In genomic region chr1:11563560-11564069, GRCh38 we compare ENCODE assay signal across 10 cellular contexts.
DNase-seq lines count a peak whose midpoint lies in the region; ATAC-seq and TF ChIP-seq lines count a peak whose summit lies in the region.
"Had no signal": no experiment of that assay in that cellular context is flagged by ENCODE, and none has a peak within 500 bp of the region (broad histone marks: within the 10 kb centered on the region; RNA-seq: fewer than 3 reads in every experiment).

No MANE protein-coding gene starts in this region.

- H3K36me3 ChIP-seq in Panc1 (ENCODE audit: control insufficient read depth, insufficient read depth, low read length) (no peaks in the 10 kb centered on the region), HAP-1 (replicated peaks) (no peaks in the 10 kb centered on the region)

- in situ Hi-C loops in Panc1 (cut with HindIII; ENCODE audit: low pct_unique_long_range_greater_than_20kb, low sequenced_read_pairs) (no loop called here), HAP-1 (cut with MboI; ENCODE audit: low sequenced_read_pairs) (no loop called here)

- H3K4me3 ChIP-seq in Panc1 (ENCODE audit: low read depth in 2 of 2, low read length in 2 of 2): no peak overlapping the region
- no peak overlapping the region for H3K4me3 ChIP-seq in HAP-1

- H3K4me1 Mint-ChIP-seq in natural killer cell: no peaks in the 10 kb centered on the region
- H3K4me1 Mint-ChIP-seq: activated CD8-positive, alpha-beta memory T cell treated with anti-CD3 and anti-CD28 coated beads, Interleukin-2, amount 10 ng/mL, durations not matched to agents 7 days and 5 days had no signal

- H3K27me3 ChIP-seq in Panc1 (ENCODE audit: control insufficient read depth, insufficient read depth, low read length) (peaks cover 6% of the 10 kb centered on the region; the same call in 1 of the 2 replicates), HAP-1 (ENCODE audit: low read depth) (peaks cover 14% of the 10 kb centered on the region)

- intact Hi-C loops in Panc1 (cut with micrococcal nuclease; ENCODE audit: unreplicated experiment) (no loop called here), natural killer cell (cut with micrococcal nuclease) (no loop called here)

- H3K27ac ChIP-seq in Panc1 (ENCODE audit: low read length): no peak overlapping the region

- H3K4me3 Mint-ChIP-seq in natural killer cell: no peak overlapping the region
- H3K4me3 Mint-ChIP-seq: activated CD8-positive, alpha-beta memory T cell treated with anti-CD3 and anti-CD28 coated beads, Interleukin-2, amount 10 ng/mL, durations not matched to agents 7 days and 5 days; CD8-positive, alpha-beta T cell had no signal

- CTCF ChIA-PET in Panc1 (lab: Charles Lee): no interaction called here

- ATAC-seq in Panc1: peak; percentile 42
- ATAC-seq in natural killer cell: no peak
- ATAC-seq: activated CD8-positive, alpha-beta memory T cell treated with anti-CD3 and anti-CD28 coated beads, Interleukin-2, amount 10 ng/mL, durations not matched to agents 7 days and 5 days; CD8-positive, alpha-beta T cell had no signal

- no peaks in the 10 kb centered on the region for H3K36me3 Mint-ChIP-seq in natural killer cell
- H3K36me3 Mint-ChIP-seq: activated CD8-positive, alpha-beta memory T cell treated with anti-CD3 and anti-CD28 coated beads, Interleukin-2, amount 10 ng/mL, durations not matched to agents 7 days and 5 days; CD8-positive, alpha-beta T cell had no signal

- H3K9me3 ChIP-seq in Panc1 (ENCODE audit: control insufficient read depth, insufficient read depth, low read depth, low read length) (no peaks in the 10 kb centered on the region), HAP-1 (no peaks in the 10 kb centered on the region)

- H3K27me3 Mint-ChIP-seq in natural killer cell (ENCODE audit: low read depth in 2 of 2): peaks cover 6 to 22% of the 10 kb centered on the region in 2 donors

- BruUV-seq in Panc1 (replicated peaks; lab: Mats Ljungman, UMichigan): no TSS peak

- POLR2A ChIA-PET in Panc1 (lab: Charles Lee): no interaction called here

- H3K27ac Mint-ChIP-seq in natural killer cell: no peak overlapping the region
- H3K27ac Mint-ChIP-seq: activated CD8-positive, alpha-beta memory T cell treated with anti-CD3 and anti-CD28 coated beads, Interleukin-2, amount 10 ng/mL, durations not matched to agents 7 days and 5 days; CD8-positive, alpha-beta T cell had no signal

- TF ChIP-seq CTCF in Panc1 (IDR thresholded peaks at IDR 0.05): no peak
- no peak for TF ChIP-seq CTCF in natural killer cell (IDR thresholded peaks at IDR 0.05)

- H3K4me1 ChIP-seq in Panc1 (ENCODE audit: control insufficient read depth, insufficient read depth, low read length) (no peaks in the 10 kb centered on the region), HAP-1 (no peaks in the 10 kb centered on the region)

- peak; percentile 10 for DNase-seq in COR-L47 (lab: John Stamatoyannopoulos, UW)
- DNase-seq in NAMALWA (ENCODE audit: low spot score): peak; percentile 95
- DNase-seq in Panc1 (ENCODE audit: low read depth, low spot score): no peak
- peak; percentile 54 for DNase-seq in germinal center (ENCODE audit: low spot score)
- DNase-seq in NK-92 (lab: John Stamatoyannopoulos, UW; ENCODE audit: unreplicated experiment): no peak
- DNase-seq in mucosa of gallbladder (ENCODE audit: low spot score): no peak
- no peak for DNase-seq in natural killer cell
- DNase-seq in HAP-1 (ENCODE audit: low spot score in 2 of 2): no peak
- DNase-seq: activated CD8-positive, alpha-beta memory T cell treated with anti-CD3 and anti-CD28 coated beads, Interleukin-2, amount 10 ng/mL, durations not matched to agents 7 days and 5 days; CD8-positive, alpha-beta T cell had no signal

- no peaks in the 10 kb centered on the region for H3K9me3 Mint-ChIP-seq in natural killer cell
- H3K9me3 Mint-ChIP-seq: CD8-positive, alpha-beta T cell had no signal

Comparison
In these comparisons a context has a peak if more than half of its experiments do, and no peak if none do; other contexts are left out.
1. DNase-seq: peak in COR-L47 (single experiment), NAMALWA (single experiment) and germinal center (single experiment); none in Panc1 (single experiment), NK-92 (single experiment), mucosa of gallbladder (single experiment), natural killer cell (single experiment) and HAP-1 (0 of 2).